ENCODE assay signal across 2 cellular contexts in the genomic region with DNA sequence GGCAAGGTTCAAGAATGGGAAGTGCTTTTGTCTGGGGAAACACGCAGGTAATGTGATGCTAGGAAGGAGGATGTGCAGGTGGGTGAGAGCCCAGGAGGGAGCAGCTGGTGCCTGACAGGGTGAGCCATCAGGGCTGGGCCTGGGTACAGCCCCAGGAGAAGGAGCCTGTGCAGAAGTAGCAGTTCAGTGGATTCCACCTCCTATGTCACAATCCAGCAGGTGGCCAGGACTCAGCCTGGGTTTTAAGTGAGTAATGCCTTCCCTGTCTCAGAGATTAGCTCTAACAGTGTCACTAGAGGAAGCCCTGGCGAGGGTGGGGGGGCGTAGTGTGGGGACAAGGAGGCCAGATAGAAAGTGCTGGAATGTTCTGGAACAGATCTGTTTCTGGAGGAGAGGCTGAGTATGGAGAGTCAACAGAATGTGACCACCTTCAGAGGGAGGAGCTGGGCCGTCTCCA.
TF ChIP-seq lines count a peak whose summit lies in the region.

No MANE protein-coding gene starts in this region.

TF ChIP-seq in GM23338, 12 proteins besides CTCF, POLR2A, EP300 and RAD21:
- TF ChIP-seq POLR2AphosphoS5 (IDR thresholded peaks at IDR 0.05; ENCODE audit: low read depth) (0 out of 2 replicates have a peak, but pooled peaks have one; percentile 11), JUNB (IDR thresholded peaks at IDR 0.05; ENCODE audit: unreplicated experiment) (no peak), CREB1 (CRISPR knock-in tag; IDR thresholded peaks at IDR 0.05; ENCODE audit: low read depth) (no peak)

TF ChIP-seq in WTC11, 78 proteins besides CTCF, POLR2A, EP300 and RAD21:
- TF ChIP-seq ATF1 (CRISPR knock-in tag; IDR thresholded peaks at IDR 0.05): no peak
- TF ChIP-seq, protein P1, sequence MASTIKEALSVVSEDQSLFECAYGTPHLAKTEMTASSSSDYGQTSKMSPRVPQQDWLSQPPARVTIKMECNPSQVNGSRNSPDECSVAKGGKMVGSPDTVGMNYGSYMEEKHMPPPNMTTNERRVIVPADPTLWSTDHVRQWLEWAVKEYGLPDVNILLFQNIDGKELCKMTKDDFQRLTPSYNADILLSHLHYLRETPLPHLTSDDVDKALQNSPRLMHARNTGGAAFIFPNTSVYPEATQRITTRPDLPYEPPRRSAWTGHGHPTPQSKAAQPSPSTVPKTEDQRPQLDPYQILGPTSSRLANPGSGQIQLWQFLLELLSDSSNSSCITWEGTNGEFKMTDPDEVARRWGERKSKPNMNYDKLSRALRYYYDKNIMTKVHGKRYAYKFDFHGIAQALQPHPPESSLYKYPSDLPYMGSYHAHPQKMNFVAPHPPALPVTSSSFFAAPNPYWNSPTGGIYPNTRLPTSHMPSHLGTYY (CRISPR knock-in tag; IDR thresholded peaks at IDR 0.05): no peak
- TF ChIP-seq, protein P2, sequence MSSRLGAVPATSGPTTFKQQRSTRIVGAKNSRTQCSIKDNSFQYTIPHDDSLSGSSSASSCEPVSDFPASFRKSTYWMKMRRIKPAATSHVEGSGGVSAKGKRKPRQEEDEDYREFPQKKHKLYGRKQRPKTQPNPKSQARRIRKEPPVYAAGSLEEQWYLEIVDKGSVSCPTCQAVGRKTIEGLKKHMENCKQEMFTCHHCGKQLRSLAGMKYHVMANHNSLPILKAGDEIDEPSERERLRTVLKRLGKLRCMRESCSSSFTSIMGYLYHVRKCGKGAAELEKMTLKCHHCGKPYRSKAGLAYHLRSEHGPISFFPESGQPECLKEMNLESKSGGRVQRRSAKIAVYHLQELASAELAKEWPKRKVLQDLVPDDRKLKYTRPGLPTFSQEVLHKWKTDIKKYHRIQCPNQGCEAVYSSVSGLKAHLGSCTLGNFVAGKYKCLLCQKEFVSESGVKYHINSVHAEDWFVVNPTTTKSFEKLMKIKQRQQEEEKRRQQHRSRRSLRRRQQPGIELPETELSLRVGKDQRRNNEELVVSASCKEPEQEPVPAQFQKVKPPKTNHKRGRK (CRISPR knock-in tag; IDR thresholded peaks at IDR 0.05; ENCODE audit: borderline replicate concordance): no peak
TF ChIP-seq in WTC11: peak in this region for 0.
